Comparison of ENCODE assay signal across 1 cellular context in the genomic region with DNA sequence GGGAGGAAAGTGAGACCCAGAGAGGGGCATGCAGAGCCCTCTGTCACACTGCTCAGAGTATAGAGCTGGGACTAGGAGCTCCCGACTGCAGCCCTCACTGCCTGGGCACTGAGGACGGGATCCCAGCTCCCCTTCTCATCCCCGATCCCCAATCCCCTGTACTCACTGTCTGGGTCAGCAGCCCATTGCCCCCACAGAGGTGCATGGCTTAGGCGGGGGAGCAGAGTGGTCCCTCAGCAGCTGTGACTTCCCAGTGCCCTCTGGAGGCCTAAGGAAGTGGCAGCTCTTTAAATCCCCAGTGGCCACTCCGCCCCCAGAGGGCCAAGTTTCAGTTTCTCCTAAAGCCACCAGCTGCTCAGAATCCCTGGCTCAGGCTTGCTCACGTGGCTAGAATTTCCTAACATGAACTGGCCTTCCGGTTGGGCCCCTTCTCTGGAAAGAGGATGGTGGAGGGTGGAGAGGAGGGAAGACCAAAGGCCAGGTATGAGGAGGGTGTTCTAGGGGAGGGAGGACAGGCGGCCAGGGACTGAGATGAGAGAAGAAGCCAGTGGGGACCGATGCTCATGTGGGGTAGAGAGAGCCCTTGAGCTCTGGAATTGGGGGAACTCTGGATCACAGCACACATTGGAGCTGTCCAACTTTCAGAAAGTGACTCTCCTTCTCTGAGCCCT.
TF ChIP-seq lines count a peak whose summit lies in the region.

A gene with protein sequence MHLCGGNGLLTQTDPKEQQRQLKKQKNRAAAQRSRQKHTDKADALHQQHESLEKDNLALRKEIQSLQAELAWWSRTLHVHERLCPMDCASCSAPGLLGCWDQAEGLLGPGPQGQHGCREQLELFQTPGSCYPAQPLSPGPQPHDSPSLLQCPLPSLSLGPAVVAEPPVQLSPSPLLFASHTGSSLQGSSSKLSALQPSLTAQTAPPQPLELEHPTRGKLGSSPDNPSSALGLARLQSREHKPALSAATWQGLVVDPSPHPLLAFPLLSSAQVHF (minus strand): TSS at position 262 of the 671 bp plus-strand sequence. CDS start 57 bp downstream, at position 205.

TF ChIP-seq in K562, 482 proteins besides CTCF, POLR2A, EP300 and RAD21 (continued from another document and continues in another):
- TF ChIP-seq MYC (IDR thresholded peaks at IDR 0.05; ENCODE audit: low read depth, low read length) = peak; percentile 76
- no peak for TF ChIP-seq MYC (CRISPR knock-in tag; IDR thresholded peaks at IDR 0.05; ENCODE audit: borderline replicate concordance, low read depth)
- 0 out of 2 replicates have a peak, but pooled peaks have one; percentile 44 for TF ChIP-seq BRD4 (IDR thresholded peaks at IDR 0.05)
- TF ChIP-seq CCNT2 (IDR thresholded peaks at IDR 0.05; ENCODE audit: borderline replicate concordance, extremely low read depth, insufficient read length, low read depth, low read length) = no peak
- no peak; the same call in 1 of the 2 replicates for TF ChIP-seq THRAP3 (IDR thresholded peaks at IDR 0.05; ENCODE audit: borderline replicate concordance)
- TF ChIP-seq, protein P1, sequence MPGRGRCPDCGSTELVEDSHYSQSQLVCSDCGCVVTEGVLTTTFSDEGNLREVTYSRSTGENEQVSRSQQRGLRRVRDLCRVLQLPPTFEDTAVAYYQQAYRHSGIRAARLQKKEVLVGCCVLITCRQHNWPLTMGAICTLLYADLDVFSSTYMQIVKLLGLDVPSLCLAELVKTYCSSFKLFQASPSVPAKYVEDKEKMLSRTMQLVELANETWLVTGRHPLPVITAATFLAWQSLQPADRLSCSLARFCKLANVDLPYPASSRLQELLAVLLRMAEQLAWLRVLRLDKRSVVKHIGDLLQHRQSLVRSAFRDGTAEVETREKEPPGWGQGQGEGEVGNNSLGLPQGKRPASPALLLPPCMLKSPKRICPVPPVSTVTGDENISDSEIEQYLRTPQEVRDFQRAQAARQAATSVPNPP (IDR thresholded peaks at IDR 0.05; ENCODE audit: borderline replicate concordance, insufficient read depth, insufficient read length) = no peak
- TF ChIP-seq PTRF (tag; IDR thresholded peaks at IDR 0.05) = no peak
- no peak for TF ChIP-seq ZNF253 (CRISPR knock-in tag; conservative IDR thresholded peaks at IDR 0.05)
- TF ChIP-seq MTA1 (IDR thresholded peaks at IDR 0.05; ENCODE audit: borderline replicate concordance) = peak; percentile 50; the same call in 1 of the 2 replicates
- TF ChIP-seq SRF (CRISPR knock-in tag; IDR thresholded peaks at IDR 0.05) = peak; percentile 78 to 95
- no peak for TF ChIP-seq NFRKB (IDR thresholded peaks at IDR 0.05; ENCODE audit: low read depth)
- TF ChIP-seq EGR1 (conservative IDR thresholded peaks at IDR 0.05) = peak; percentile 78
- TF ChIP-seq NR2C2 (CRISPR knock-in tag; IDR thresholded peaks at IDR 0.05) = no peak
- TF ChIP-seq NR2C2 (tag; IDR thresholded peaks at IDR 0.05) = peak; percentile 73
- TF ChIP-seq MEF2D (tag; conservative IDR thresholded peaks at IDR 0.05; ENCODE audit: low read depth) = 0 out of 2 replicates have a peak, but pooled peaks have one; percentile 32
- TF ChIP-seq, protein P2, sequence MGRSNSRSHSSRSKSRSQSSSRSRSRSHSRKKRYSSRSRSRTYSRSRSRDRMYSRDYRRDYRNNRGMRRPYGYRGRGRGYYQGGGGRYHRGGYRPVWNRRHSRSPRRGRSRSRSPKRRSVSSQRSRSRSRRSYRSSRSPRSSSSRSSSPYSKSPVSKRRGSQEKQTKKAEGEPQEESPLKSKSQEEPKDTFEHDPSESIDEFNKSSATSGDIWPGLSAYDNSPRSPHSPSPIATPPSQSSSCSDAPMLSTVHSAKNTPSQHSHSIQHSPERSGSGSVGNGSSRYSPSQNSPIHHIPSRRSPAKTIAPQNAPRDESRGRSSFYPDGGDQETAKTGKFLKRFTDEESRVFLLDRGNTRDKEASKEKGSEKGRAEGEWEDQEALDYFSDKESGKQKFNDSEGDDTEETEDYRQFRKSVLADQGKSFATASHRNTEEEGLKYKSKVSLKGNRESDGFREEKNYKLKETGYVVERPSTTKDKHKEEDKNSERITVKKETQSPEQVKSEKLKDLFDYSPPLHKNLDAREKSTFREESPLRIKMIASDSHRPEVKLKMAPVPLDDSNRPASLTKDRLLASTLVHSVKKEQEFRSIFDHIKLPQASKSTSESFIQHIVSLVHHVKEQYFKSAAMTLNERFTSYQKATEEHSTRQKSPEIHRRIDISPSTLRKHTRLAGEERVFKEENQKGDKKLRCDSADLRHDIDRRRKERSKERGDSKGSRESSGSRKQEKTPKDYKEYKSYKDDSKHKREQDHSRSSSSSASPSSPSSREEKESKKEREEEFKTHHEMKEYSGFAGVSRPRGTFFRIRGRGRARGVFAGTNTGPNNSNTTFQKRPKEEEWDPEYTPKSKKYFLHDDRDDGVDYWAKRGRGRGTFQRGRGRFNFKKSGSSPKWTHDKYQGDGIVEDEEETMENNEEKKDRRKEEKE (IDR thresholded peaks at IDR 0.05; ENCODE audit: borderline replicate concordance in 1 of 2, control insufficient read depth in 1 of 2, low read depth in 2 of 2, low read length in 1 of 2) = no peak
- peak; percentile 80 for TF ChIP-seq HDAC2 (IDR thresholded peaks at IDR 0.05)
- TF ChIP-seq, protein P3, sequence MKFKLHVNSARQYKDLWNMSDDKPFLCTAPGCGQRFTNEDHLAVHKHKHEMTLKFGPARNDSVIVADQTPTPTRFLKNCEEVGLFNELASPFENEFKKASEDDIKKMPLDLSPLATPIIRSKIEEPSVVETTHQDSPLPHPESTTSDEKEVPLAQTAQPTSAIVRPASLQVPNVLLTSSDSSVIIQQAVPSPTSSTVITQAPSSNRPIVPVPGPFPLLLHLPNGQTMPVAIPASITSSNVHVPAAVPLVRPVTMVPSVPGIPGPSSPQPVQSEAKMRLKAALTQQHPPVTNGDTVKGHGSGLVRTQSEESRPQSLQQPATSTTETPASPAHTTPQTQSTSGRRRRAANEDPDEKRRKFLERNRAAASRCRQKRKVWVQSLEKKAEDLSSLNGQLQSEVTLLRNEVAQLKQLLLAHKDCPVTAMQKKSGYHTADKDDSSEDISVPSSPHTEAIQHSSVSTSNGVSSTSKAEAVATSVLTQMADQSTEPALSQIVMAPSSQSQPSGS (CRISPR knock-in tag; IDR thresholded peaks at IDR 0.05) = no peak
- TF ChIP-seq, protein P4, sequence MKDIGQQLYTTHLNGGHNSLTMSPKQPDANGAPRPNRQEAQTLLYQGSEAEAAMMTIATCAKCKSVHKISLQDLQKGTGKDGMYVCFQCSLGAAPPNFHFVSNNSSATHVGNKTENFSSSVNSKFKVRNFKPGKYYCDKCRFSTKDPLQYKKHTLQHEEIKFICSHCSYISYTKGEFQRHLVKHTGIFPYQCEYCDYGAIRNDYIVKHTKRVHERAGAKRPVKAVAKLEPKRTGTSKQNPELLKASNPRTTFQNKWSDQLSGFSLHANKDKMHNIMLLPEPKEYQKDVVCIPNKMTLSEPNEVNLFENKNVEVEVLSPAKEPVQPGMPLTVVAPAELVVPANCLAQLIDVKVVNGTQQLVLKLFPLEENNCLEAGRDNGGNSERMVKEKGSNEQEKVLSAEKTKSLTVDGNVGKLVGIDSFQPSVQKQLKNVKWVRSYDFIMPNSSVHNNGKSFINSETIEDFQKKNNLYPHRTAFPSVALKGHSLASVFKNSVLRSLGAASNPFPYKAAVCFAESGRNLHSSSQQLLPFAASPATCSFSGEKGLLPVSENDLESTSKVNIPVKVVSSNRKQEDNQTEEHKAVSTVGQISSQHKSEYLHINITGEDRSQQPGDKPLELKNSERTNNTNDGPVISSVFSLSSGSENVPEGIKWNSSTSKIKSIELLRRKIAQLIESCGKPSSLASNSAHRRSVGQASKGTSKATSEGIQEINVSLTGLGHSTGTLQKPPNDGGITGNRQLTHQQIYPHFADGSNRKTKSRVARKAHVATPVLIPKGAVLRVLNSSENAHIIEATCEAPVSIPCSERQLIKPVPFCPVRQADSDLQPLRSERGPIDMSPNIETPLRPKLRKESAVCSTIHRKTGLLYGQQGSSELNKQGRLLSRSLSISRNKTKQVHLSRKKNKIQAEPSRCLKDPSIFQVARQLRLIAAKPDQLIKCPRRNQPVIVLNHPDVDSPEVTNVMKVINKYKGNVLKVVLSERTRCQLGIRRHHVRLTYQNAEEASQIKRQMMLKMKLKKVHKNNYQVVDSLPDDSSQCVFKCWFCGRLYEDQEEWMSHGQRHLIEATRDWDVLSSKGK (CRISPR knock-in tag; IDR thresholded peaks at IDR 0.05) = no peak
- TF ChIP-seq, protein P5, sequence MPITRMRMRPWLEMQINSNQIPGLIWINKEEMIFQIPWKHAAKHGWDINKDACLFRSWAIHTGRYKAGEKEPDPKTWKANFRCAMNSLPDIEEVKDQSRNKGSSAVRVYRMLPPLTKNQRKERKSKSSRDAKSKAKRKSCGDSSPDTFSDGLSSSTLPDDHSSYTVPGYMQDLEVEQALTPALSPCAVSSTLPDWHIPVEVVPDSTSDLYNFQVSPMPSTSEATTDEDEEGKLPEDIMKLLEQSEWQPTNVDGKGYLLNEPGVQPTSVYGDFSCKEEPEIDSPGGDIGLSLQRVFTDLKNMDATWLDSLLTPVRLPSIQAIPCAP (CRISPR knock-in tag; IDR thresholded peaks at IDR 0.05; ENCODE audit: borderline replicate concordance) = no peak
- TF ChIP-seq SMARCC2 (IDR thresholded peaks at IDR 0.05; ENCODE audit: low read depth) = no peak
- TF ChIP-seq, protein P6, sequence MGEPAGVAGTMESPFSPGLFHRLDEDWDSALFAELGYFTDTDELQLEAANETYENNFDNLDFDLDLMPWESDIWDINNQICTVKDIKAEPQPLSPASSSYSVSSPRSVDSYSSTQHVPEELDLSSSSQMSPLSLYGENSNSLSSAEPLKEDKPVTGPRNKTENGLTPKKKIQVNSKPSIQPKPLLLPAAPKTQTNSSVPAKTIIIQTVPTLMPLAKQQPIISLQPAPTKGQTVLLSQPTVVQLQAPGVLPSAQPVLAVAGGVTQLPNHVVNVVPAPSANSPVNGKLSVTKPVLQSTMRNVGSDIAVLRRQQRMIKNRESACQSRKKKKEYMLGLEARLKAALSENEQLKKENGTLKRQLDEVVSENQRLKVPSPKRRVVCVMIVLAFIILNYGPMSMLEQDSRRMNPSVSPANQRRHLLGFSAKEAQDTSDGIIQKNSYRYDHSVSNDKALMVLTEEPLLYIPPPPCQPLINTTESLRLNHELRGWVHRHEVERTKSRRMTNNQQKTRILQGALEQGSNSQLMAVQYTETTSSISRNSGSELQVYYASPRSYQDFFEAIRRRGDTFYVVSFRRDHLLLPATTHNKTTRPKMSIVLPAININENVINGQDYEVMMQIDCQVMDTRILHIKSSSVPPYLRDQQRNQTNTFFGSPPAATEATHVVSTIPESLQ (CRISPR knock-in tag; IDR thresholded peaks at IDR 0.05) = 0 out of 2 replicates have a peak, but pooled peaks have one; percentile 49
- TF ChIP-seq, protein P7, sequence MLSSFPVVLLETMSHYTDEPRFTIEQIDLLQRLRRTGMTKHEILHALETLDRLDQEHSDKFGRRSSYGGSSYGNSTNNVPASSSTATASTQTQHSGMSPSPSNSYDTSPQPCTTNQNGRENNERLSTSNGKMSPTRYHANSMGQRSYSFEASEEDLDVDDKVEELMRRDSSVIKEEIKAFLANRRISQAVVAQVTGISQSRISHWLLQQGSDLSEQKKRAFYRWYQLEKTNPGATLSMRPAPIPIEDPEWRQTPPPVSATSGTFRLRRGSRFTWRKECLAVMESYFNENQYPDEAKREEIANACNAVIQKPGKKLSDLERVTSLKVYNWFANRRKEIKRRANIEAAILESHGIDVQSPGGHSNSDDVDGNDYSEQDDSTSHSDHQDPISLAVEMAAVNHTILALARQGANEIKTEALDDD (IDR thresholded peaks at IDR 0.05) = no peak
- peak; percentile 77 for TF ChIP-seq MAZ (CRISPR knock-in tag; conservative IDR thresholded peaks at IDR 0.05 in 1 of 2, IDR thresholded peaks at IDR 0.05 in 1 of 2)
- TF ChIP-seq DACH1 (IDR thresholded peaks at IDR 0.05; ENCODE audit: partially characterized antibody) = peak; percentile 78
- peak; percentile 55 for TF ChIP-seq SAP30 (IDR thresholded peaks at IDR 0.05; ENCODE audit: borderline replicate concordance, insufficient read depth, low read depth, low read length, poor library complexity, severe bottlenecking)
- no peak for TF ChIP-seq ESRRB (CRISPR knock-in tag; IDR thresholded peaks at IDR 0.05; ENCODE audit: borderline replicate concordance)
- TF ChIP-seq TARDBP (IDR thresholded peaks at IDR 0.05) = no peak
- no peak for TF ChIP-seq XRCC4 (IDR thresholded peaks at IDR 0.05; ENCODE audit: extremely low read depth, insufficient read depth, insufficient read length)
- no peak; a peak in 1 of 4 replicates for TF ChIP-seq KDM4B (IDR thresholded peaks at IDR 0.05; ENCODE audit: borderline replicate concordance in 2 of 2, low read depth in 1 of 2)
- TF ChIP-seq, protein P8, sequence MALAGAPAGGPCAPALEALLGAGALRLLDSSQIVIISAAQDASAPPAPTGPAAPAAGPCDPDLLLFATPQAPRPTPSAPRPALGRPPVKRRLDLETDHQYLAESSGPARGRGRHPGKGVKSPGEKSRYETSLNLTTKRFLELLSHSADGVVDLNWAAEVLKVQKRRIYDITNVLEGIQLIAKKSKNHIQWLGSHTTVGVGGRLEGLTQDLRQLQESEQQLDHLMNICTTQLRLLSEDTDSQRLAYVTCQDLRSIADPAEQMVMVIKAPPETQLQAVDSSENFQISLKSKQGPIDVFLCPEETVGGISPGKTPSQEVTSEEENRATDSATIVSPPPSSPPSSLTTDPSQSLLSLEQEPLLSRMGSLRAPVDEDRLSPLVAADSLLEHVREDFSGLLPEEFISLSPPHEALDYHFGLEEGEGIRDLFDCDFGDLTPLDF (CRISPR knock-in tag; IDR thresholded peaks at IDR 0.05) = no peak
- TF ChIP-seq, protein P9, sequence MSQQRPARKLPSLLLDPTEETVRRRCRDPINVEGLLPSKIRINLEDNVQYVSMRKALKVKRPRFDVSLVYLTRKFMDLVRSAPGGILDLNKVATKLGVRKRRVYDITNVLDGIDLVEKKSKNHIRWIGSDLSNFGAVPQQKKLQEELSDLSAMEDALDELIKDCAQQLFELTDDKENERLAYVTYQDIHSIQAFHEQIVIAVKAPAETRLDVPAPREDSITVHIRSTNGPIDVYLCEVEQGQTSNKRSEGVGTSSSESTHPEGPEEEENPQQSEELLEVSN (IDR thresholded peaks at IDR 0.05; ENCODE audit: borderline replicate concordance in 1 of 2, extremely low read depth in 1 of 2, insufficient read depth in 1 of 2, insufficient read length in 1 of 2, low read depth in 1 of 2, low read length in 1 of 2, poor library complexity in 1 of 2, severe bottlenecking in 1 of 2) = no peak
